ENCODE assay signal across 8 cellular contexts in genomic region chr11:68841718-68842426, GRCh38. TPM values are rescaled to one million over a fixed set of nuclear protein-coding genes. Genes with fewer than 3 reads are reported as not detected.
DNase-seq lines count a peak whose midpoint lies in the region; TF ChIP-seq lines count a peak whose summit lies in the region.

Gene CPT1A, minus strand, starts transcription at chr11:68841916. Its CDS starts 26,442 bp downstream, at chr11:68815474.

- H3K9me3 ChIP-seq in neural progenitor cell (ENCODE audit: low read depth): no peaks in the 10 kb centered on the region
- no peaks in the 10 kb centered on the region for H3K9me3 ChIP-seq in thyroid gland

- H3K27me3 Mint-ChIP-seq in neural progenitor cell (ENCODE audit: insufficient read depth, low read depth): peaks cover 61% of the 10 kb centered on the region

- H3K36me3 Mint-ChIP-seq in neural progenitor cell: no peaks in the 10 kb centered on the region

- H3K79me2 ChIP-seq in neural progenitor cell (ENCODE audit: low read depth): no peaks in the 10 kb centered on the region

- H3K27ac Mint-ChIP-seq in neural progenitor cell: no peak within 1 kb of the TSS

- peak; percentile 50 to 86 for TF ChIP-seq POLR2A in thyroid gland (IDR thresholded peaks at IDR 0.05)

- peaks cover 10% of the 10 kb centered on the region for H3K4me1 ChIP-seq in neural progenitor cell
- H3K4me1 ChIP-seq in thyroid gland: peaks cover 45 to 60% of the 10 kb centered on the region in 2 donors

- POLR2A ChIA-PET in RWPE1 (lab: Yijun Ruan, JAX; ENCODE audit: low non-redundant PET): no interaction called here

- H3K4me3 ChIP-seq in neural progenitor cell: peak within 1 kb of the TSS; percentile 39
- H3K4me3 ChIP-seq in thyroid gland (replicated peaks in 1 of 3): peak within 1 kb of the TSS in 2 of 3 donors; percentile 26 to 89

- peak; percentile 93 for DNase-seq in GM10266 (ENCODE audit: extremely low spot score)
- DNase-seq in HUDEP-2 (lab: John Stamatoyannopoulos, UW; ENCODE audit: unreplicated experiment in 76 of 76): peak in 57 of 76 experiments; percentile 17 to 75 (median 53)
- peak; percentile 87 for DNase-seq in RWPE1 (ENCODE audit: low spot score)
- DNase-seq in activated naive CD4-positive, alpha-beta T cell treated with Interleukin-2 at 50 U/mL for 16 hours: peak; percentile 74
- peak; percentile 47 for DNase-seq in foreskin melanocyte
- peak; percentile 87 for DNase-seq in neural progenitor cell (ENCODE audit: low spot score)
- peak; percentile 77 to 80 for DNase-seq in thyroid gland
- no peak for DNase-seq in superior temporal gyrus (ENCODE audit: extremely low spot score)

- H3K27ac ChIP-seq in RWPE1: peak within 1 kb of the TSS; percentile 96
- H3K27ac ChIP-seq in neural progenitor cell: no peak within 1 kb of the TSS
- H3K27ac ChIP-seq in thyroid gland: peak within 1 kb of the TSS; percentile 63 to 96 (median 94)

- no peak within 1 kb of the TSS for H3K9ac ChIP-seq in neural progenitor cell

- H3K4me2 ChIP-seq in neural progenitor cell: peak within 1 kb of the TSS; percentile 77

- H3K9me3 Mint-ChIP-seq in neural progenitor cell: no peaks in the 10 kb centered on the region

- peaks cover 61% of the 10 kb centered on the region for H4K20me1 ChIP-seq in neural progenitor cell (ENCODE audit: low read depth)

- H3K27me3 ChIP-seq in neural progenitor cell (peaks cover 100% of the 10 kb centered on the region), thyroid gland (no peaks in the 10 kb centered on the region)

- 15 to 26% methylated on average over 19 to 29 of the region's 82 CpGs for WGBS in thyroid gland, 2 donors

- CTCF ChIA-PET in RWPE1 (lab: Yijun Ruan, JAX): interaction anchor here (0.6 kb wide), 1 partner anchor 226 kb away, joined by 4 read pairs; no protein-coding TSS in a partner anchor

- intact Hi-C loops in thyroid gland (cut with DNase I): no loop called here

- peaks cover 32% of the 10 kb centered on the region for H3K4me1 Mint-ChIP-seq in neural progenitor cell

- H3K4me3 Mint-ChIP-seq in neural progenitor cell: peak within 1 kb of the TSS; percentile 57

- peaks cover 25% of the 10 kb centered on the region for H3F3A ChIP-seq in neural progenitor cell (ENCODE audit: low read depth)

- no peak within 1 kb of the TSS for H2AFZ ChIP-seq in neural progenitor cell (replicated peaks)

- H3K36me3 ChIP-seq in neural progenitor cell: no peaks in the 10 kb centered on the region
- no peaks in the 10 kb centered on the region for H3K36me3 ChIP-seq in thyroid gland

- no peak for TF ChIP-seq CTCF in GM10266 (IDR thresholded peaks at IDR 0.05; ENCODE audit: control insufficient read depth, insufficient read depth, low read depth, missing control alignments)
- no peak for TF ChIP-seq CTCF in RWPE1 (conservative IDR thresholded peaks at IDR 0.05; ENCODE audit: low read depth)
- TF ChIP-seq CTCF in neural progenitor cell (IDR thresholded peaks at IDR 0.05): no peak
- TF ChIP-seq CTCF in thyroid gland (IDR thresholded peaks at IDR 0.05): no peak

RNA-seq across cellular contexts. Expression of gene CPT1A, which starts in this region (rescaled TPM):
- total RNA-seq in neural progenitor cell (ENCODE audit: low replicate concordance) (0.64 and 0.90 TPM in 2 replicates), thyroid gland (10 to 100 TPM; 29.9 to 58.0 (median 43.8) TPM)

Comparison
In these comparisons a context has a peak if more than half of its experiments do, and no peak if none do; other contexts are left out.
1. RNA of gene CPT1A (total RNA-seq): 29.9 to 58.0 TPM in thyroid gland; 0.64 to 0.90 TPM in neural progenitor cell; every median in the first group is over 10 times any median in the second.
2. Peak in DNase-seq, H3K4me3 ChIP-seq and H3K4me2 ChIP-seq in neural progenitor cell; RNA of the gene not detected or under 1 TPM.